ENCODE assay signal across 8 cellular contexts in genomic region chr2:240999001-240999791, GRCh38. TPM values are rescaled to one million over a fixed set of nuclear protein-coding genes. Genes with fewer than 3 reads are reported as not detected.
DNase-seq lines count a peak whose midpoint lies in the region; ATAC-seq and TF ChIP-seq lines count a peak whose summit lies in the region.

No MANE protein-coding gene starts in this region.

- peak overlapping the region; percentile 25 to 88 (median 66) for H3K4me3 ChIP-seq in heart right ventricle
- peak overlapping the region; percentile 74 to 90 for H3K4me3 ChIP-seq in prostate gland

- H3K27me3 ChIP-seq in heart right ventricle (peaks cover 0 to 14% (median 0%) of the 10 kb centered on the region in 7 donors), prostate gland (replicated peaks; ENCODE audit: insufficient read depth) (no peaks in the 10 kb centered on the region)

- intact Hi-C loops in heart right ventricle (cut with DNase I), result loop anchor here in 4 of 10 donors (5.0 to 10.0 kb wide), 3 partner anchors 82 to 144 kb away; no protein-coding TSS in a partner anchor
- intact Hi-C loops in prostate gland (cut with DNase I), result no loop called here

- ATAC-seq in heart right ventricle, result peak in 2 of 8 donors; percentile 23 to 27

- H3K9me3 ChIP-seq in heart right ventricle, result peaks cover 0 to 15% (median 11%) of the 10 kb centered on the region in 11 donors
- no peaks in the 10 kb centered on the region for H3K9me3 ChIP-seq in prostate gland

- peaks cover 0 to 15% (median 0%) of the 10 kb centered on the region in 9 donors for H3K36me3 ChIP-seq in heart right ventricle
- H3K36me3 ChIP-seq in prostate gland, result no peaks in the 10 kb centered on the region

- H3K4me1 ChIP-seq in heart right ventricle (peaks cover 11 to 54% (median 28%) of the 10 kb centered on the region in 9 donors), prostate gland (replicated peaks) (peaks cover 18% of the 10 kb centered on the region)

- H3K27ac ChIP-seq in heart right ventricle (peak overlapping the region in 9 of 10 donors; percentile 60 to 85 (median 70)), prostate gland (peak overlapping the region; percentile 70 to 91)

- peak; percentile 5 for DNase-seq in Daoy (ENCODE audit: low read depth)
- peak; percentile 53 for DNase-seq in activated CD8-positive, alpha-beta memory T cell treated with anti-CD3 and anti-CD28 coated beads, Interleukin-2, amount 50 U/mL, for 48 hours
- DNase-seq in heart right ventricle, result peak in 1 of 2 donors; percentile 25
- DNase-seq in prostate gland (ENCODE audit: low spot score), result peak; percentile 28
- DNase-seq in A172 (ENCODE audit: low spot score), result no peak
- no peak for DNase-seq in amygdala (lab: John Stamatoyannopoulos, UW)
- DNase-seq in effector CD4-positive, alpha-beta T cell, result no peak
- no peak for DNase-seq in SIG-M5 treated with dmso at 0.1 percent for 504 hours (lab: John Stamatoyannopoulos, UW; ENCODE audit: unreplicated experiment)

- no peak for TF ChIP-seq POLR2A in prostate gland (IDR thresholded peaks at IDR 0.05)

- TF ChIP-seq CTCF in heart right ventricle (IDR thresholded peaks at IDR 0.05) (no peak), prostate gland (IDR thresholded peaks at IDR 0.05) (no peak)

- 9% methylated on average over 68 to 69 of the region's 70 CpGs for WGBS in heart right ventricle, 2 donors
- WGBS in prostate gland, result 6% methylated on average over 37 of the region's 70 CpGs

RNA-seq across cellular contexts. Expression of gene SNED1, which starts 0.8 kb away (rescaled TPM):
- 0.06 and 3.2 TPM in 2 replicates for total RNA-seq in Daoy (2014; rRNA removed; shearing (Covaris generic))
- total RNA-seq in heart right ventricle, result 10 to 100 TPM in 1 of 10 donors, 1 to 10 TPM in 9; 3.9 to 12.7 (median 6.3) TPM
- polyA plus RNA-seq in heart right ventricle, result 1 to 10 TPM; 4.2 to 6.9 TPM
- 100 to 1,000 TPM in 1 of 2 donors, 10 to 100 TPM in 1; 32.0 to 115 TPM for total RNA-seq in prostate gland
- total RNA-seq in A172 (2014; rRNA removed; shearing (Covaris generic)), result 2.5 and 5.2 TPM in 2 replicates

Comparison
In these comparisons a context has a peak if more than half of its experiments do, and no peak if none do; other contexts are left out.
1. DNase-seq: peak in Daoy (single experiment), activated CD8-positive, alpha-beta memory T cell treated with anti-CD3 and anti-CD28 coated beads, Interleukin-2, amount 50 U/mL, for 48 hours (single experiment) and prostate gland (single experiment); none in A172 (single experiment), amygdala (0 of 56), effector CD4-positive, alpha-beta T cell (single experiment) and SIG-M5 treated with dmso at 0.1 percent for 504 hours (single experiment).